Comparison of ENCODE assay signal across 8 cellular contexts in the genomic region with DNA sequence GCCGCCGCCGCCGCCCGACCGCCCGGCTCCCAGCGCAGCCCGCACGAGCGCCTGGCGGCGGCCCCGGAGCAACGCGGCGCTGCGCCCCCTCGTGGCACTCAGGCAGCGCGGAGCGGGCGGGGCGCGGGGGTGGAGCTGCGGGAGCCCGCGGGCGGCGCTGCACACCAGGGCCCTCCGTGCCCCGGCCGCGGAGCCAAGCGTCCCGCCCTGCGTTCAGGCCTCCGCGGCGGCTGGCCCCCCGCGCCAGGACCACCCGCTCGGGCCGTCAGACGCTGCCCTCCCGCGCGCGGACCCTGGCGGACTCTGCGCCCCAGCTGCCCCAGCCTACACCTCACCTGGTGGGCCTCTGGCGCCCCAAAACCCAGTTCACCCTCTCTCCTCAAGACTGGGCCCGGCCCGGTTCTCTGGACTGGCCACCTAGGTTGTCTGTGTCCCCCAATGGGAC. TPM values are rescaled to one million over a fixed set of nuclear protein-coding genes. Genes with fewer than 3 reads are reported as not detected.
A peak's percentile ranks its signal among the peaks of the same experiment; 100 is the strongest.
DNase-seq lines count a peak whose midpoint lies in the region; ATAC-seq and TF ChIP-seq lines count a peak whose summit lies in the region.

RASGEF1C (minus strand) TSS at position 75 of the 445 bp plus-strand sequence. CDS start 71,159 bp downstream, outside the sequence.

- H3K27ac ChIP-seq in coronary artery: no peak within 1 kb of the TSS
- no peak within 1 kb of the TSS for H3K27ac ChIP-seq in left lung

- DNase-seq in CD14-positive monocyte (ENCODE audit: low spot score) (no peak), LoVo (ENCODE audit: low spot score) (peak; percentile 85), coronary artery (ENCODE audit: low spot score) (no peak), left lung (peak in 1 of 2 donors; percentile 91)
- DNase-seq in activated CD4-positive, alpha-beta T cell treated with anti-CD3 and anti-CD28 coated beads for 24 hours (ENCODE audit: low read depth in 2 of 2): peak; percentile 47 to 53
- peak; percentile 50 to 72 for DNase-seq in stimulated activated CD4-positive, alpha-beta T cell treated with anti-CD3 and anti-CD28 coated beads, Interleukin-4, amount 100 ng/mL, for 4 hours

- intact Hi-C loops in CD14-positive monocyte (cut with micrococcal nuclease): loop anchor here in 1 of 2 donors (2.0 to 5.0 kb wide), 2 partner anchors 82 to 118 kb away; no protein-coding TSS in a partner anchor
- intact Hi-C loops in left lung (cut with DNase I): no loop called here

- peaks cover 0 to 11% of the 10 kb centered on the region in 2 donors for H3K4me1 ChIP-seq in left lung

- ATAC-seq in GM19463 (IDR thresholded peaks at IDR 0.05; ENCODE audit: unreplicated experiment) (peak; percentile 87), left lung (peak; percentile 97), HG03457 (IDR thresholded peaks at IDR 0.05; ENCODE audit: unreplicated experiment) (no peak)

- H3K9me3 ChIP-seq in left lung: no peaks in the 10 kb centered on the region

- peaks cover 5 to 7% of the 10 kb centered on the region in 2 donors for H3K36me3 Mint-ChIP-seq in CD14-positive monocyte

- peaks cover 8% of the 10 kb centered on the region for H3K4me1 Mint-ChIP-seq in CD14-positive monocyte

- H3K9me3 Mint-ChIP-seq in CD14-positive monocyte: peaks cover 0 to 13% (median 9%) of the 10 kb centered on the region in 7 donors

- peak within 1 kb of the TSS in 1 of 7 donors; percentile 72 for H3K27ac Mint-ChIP-seq in CD14-positive monocyte

- H3K4me3 ChIP-seq in coronary artery (peak within 1 kb of the TSS; percentile 72), left lung (peak within 1 kb of the TSS in 1 of 2 donors; percentile 26)

- peaks cover 19 to 78% of the 10 kb centered on the region in 2 donors for H3K27me3 ChIP-seq in left lung

- H3K4me3 Mint-ChIP-seq in CD14-positive monocyte: peak within 1 kb of the TSS; percentile 72 to 92

- H3K36me3 ChIP-seq in left lung: no peaks in the 10 kb centered on the region

- TF ChIP-seq CTCF in CD14-positive monocyte (IDR thresholded peaks at IDR 0.05) (peak; percentile 31), coronary artery (IDR thresholded peaks at IDR 0.05) (no peak), left lung (IDR thresholded peaks at IDR 0.05) (peak in 1 of 2 donors; percentile 25)

- peaks cover 26 to 64% (median 44%) of the 10 kb centered on the region in 3 donors for H3K27me3 Mint-ChIP-seq in CD14-positive monocyte (ENCODE audit: low read depth in 3 of 3)

RNA-seq across cellular contexts. Expression of gene RASGEF1C, which starts in this region (rescaled TPM):
- not detected for polyA plus RNA-seq in CD14-positive monocyte
- not detected for total RNA-seq in left lung

Comparison
In these comparisons a context has a peak if more than half of its experiments do, and no peak if none do; other contexts are left out.
1. Peak in ATAC-seq in left lung; RNA of the gene not detected or under 1 TPM.
2. DNase-seq: peak in LoVo (single experiment), activated CD4-positive, alpha-beta T cell treated with anti-CD3 and anti-CD28 coated beads for 24 hours (2 of 2) and stimulated activated CD4-positive, alpha-beta T cell treated with anti-CD3 and anti-CD28 coated beads, Interleukin-4, amount 100 ng/mL, for 4 hours (2 of 2); none in CD14-positive monocyte (single experiment) and coronary artery (single experiment).